Comparison of ENCODE assay signal across 20 cellular contexts in the genomic region with DNA sequence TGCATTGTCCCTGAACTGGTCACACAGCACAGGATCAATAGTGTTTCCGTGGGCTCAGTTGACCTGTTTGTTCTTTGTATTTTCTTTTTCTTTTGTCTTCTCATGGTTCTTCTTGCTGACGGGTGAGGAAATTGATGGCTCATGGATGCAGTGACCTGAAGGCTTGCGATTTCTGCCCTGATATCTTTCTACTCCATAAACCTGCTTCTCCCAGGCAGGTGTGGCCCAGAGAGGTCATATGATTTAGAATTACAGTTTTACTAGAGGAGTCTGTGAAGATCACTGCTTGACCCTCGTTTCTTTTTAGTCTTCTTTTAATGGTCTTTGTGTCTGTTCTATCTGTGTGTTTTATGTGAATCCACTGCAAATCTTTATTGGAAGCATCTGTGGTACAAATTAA.
DNase-seq lines count a peak whose midpoint lies in the region; TF ChIP-seq lines count a peak whose summit lies in the region.
"Had no signal": no experiment of that assay in that cellular context is flagged by ENCODE, and none has a peak within 500 bp of the region (broad histone marks: within the 10 kb centered on the region; RNA-seq: fewer than 3 reads in every experiment).

No MANE protein-coding gene starts in this region.

- TF ChIP-seq CTCF in transverse colon (IDR thresholded peaks at IDR 0.05): no peak

- no peak overlapping the region for H3K4me3 Mint-ChIP-seq in activated naive CD4-positive, alpha-beta T cell treated with anti-CD3 and anti-CD28 coated beads, Interleukin-2, amount 10 ng/mL, durations not matched to agents 7 days and 5 days
- peak overlapping the region; percentile 63 to 81 (median 71) for H3K4me3 Mint-ChIP-seq in immature natural killer cell

- peaks cover 30% of the 10 kb centered on the region for H3K36me3 Mint-ChIP-seq in activated naive CD4-positive, alpha-beta T cell treated with anti-CD3 and anti-CD28 coated beads, Interleukin-2, amount 10 ng/mL, durations not matched to agents 7 days and 5 days
- H3K36me3 Mint-ChIP-seq in immature natural killer cell: peaks cover 0 to 8% (median 0%) of the 10 kb centered on the region in 3 donors
- H3K36me3 Mint-ChIP-seq: naive B cell had no signal

- no peak for TF ChIP-seq POLR2A in transverse colon (IDR thresholded peaks at IDR 0.05)

- in situ Hi-C loops in transverse colon (cut with MboI; ENCODE audit: low pct_ligation_motif_present in 1 of 4, low pct_unique_long_range_greater_than_20kb in 1 of 4, low sequenced_read_pairs in 3 of 4): no loop called here

- TF ChIP-seq EP300 in transverse colon (IDR thresholded peaks at IDR 0.05; ENCODE audit: low read depth): no peak

- peaks cover 0 to 26% (median 8%) of the 10 kb centered on the region in 4 donors for H3K4me1 ChIP-seq in transverse colon
- H3K4me1 ChIP-seq: adrenal gland, body of pancreas, tibial artery had no signal

- H3K27ac Mint-ChIP-seq in activated naive CD4-positive, alpha-beta T cell treated with anti-CD3 and anti-CD28 coated beads, Interleukin-2, amount 10 ng/mL, durations not matched to agents 7 days and 5 days: peak overlapping the region; percentile 74
- H3K27ac Mint-ChIP-seq in immature natural killer cell: peak overlapping the region in 5 of 6 donors; percentile 27 to 78 (median 70)

- no peak for DNase-seq in activated naive CD4-positive, alpha-beta T cell treated with anti-CD3 and anti-CD28 coated beads, Interleukin-2, amount 10 ng/mL, durations not matched to agents 7 days and 5 days
- DNase-seq in activated naive CD4-positive, alpha-beta T cell treated with Interleukin-2 at 50 U/mL for 16 hours: no peak
- DNase-seq in immature natural killer cell (no peak), transverse colon (no peak), DMS153 treated with DMSO at 0.1 percent for 48 hours (lab: John Stamatoyannopoulos, UW; ENCODE audit: unreplicated experiment) (no peak)
- DNase-seq in stimulated activated CD4-positive, alpha-beta T cell treated with anti-CD3 and anti-CD28 coated beads, Interleukin-2, amount 100 ng/mL, for 24 hours: no peak
- DNase-seq: ACHN; adrenal gland; body of pancreas; Calu3; HCEC 1CT; hypothalamus; left lung; mesendoderm; naive B cell; NCI-H1092 treated with DMSO at 0.1 percent for 48 hours; NCI-H187 treated with DMSO at 0.1 percent for 48 hours; stimulated activated CD8-positive, alpha-beta memory T cell treated with anti-CD3 and anti-CD28 coated beads, Interleukin-4, amount 100 ng/mL, for 48 hours; tibial artery had no signal

- H3K9me3 ChIP-seq in KOPT-K1 (ENCODE audit: insufficient read depth, low read length, poor library complexity, severe bottlenecking): peaks cover 19% of the 10 kb centered on the region
- no peaks in the 10 kb centered on the region for H3K9me3 ChIP-seq in transverse colon
- H3K9me3 ChIP-seq: adrenal gland, body of pancreas had no signal

- H3K27me3 ChIP-seq in transverse colon: no peaks in the 10 kb centered on the region
- H3K27me3 ChIP-seq: adrenal gland, body of pancreas, left lung, tibial artery had no signal

- H3K27ac ChIP-seq in KOPT-K1 (ENCODE audit: low read depth, low read length, poor library complexity, severe bottlenecking) (peak overlapping the region; percentile 29), transverse colon (peak overlapping the region in 3 of 4 donors; percentile 37 to 65 (median 46))
- H3K27ac ChIP-seq: adrenal gland, body of pancreas, tibial artery had no signal

- CTCF ChIA-PET in activated naive CD4-positive, alpha-beta T cell treated with anti-CD3 and anti-CD28 coated beads, Interleukin-2, amount 10 ng/mL, durations not matched to agents 7 days and 5 days (lab: Charles Lee): no interaction called here

- no peak overlapping the region for H3K4me3 ChIP-seq in transverse colon
- H3K4me3 ChIP-seq: adrenal gland, body of pancreas, left lung, tibial artery had no signal

- peaks cover 47% of the 10 kb centered on the region for H3K4me1 Mint-ChIP-seq in activated naive CD4-positive, alpha-beta T cell treated with anti-CD3 and anti-CD28 coated beads, Interleukin-2, amount 10 ng/mL, durations not matched to agents 7 days and 5 days
- H3K4me1 Mint-ChIP-seq in immature natural killer cell: peaks cover 0 to 4% of the 10 kb centered on the region in 2 donors

- intact Hi-C loops in transverse colon (cut with DNase I; ENCODE audit: low total_unique reads): no loop called here

- peaks cover 24% of the 10 kb centered on the region for H3K9me3 Mint-ChIP-seq in activated naive CD4-positive, alpha-beta T cell treated with anti-CD3 and anti-CD28 coated beads, Interleukin-2, amount 10 ng/mL, durations not matched to agents 7 days and 5 days
- peaks cover 0 to 4% (median 0%) of the 10 kb centered on the region in 6 donors for H3K9me3 Mint-ChIP-seq in immature natural killer cell

- peaks cover 3% of the 10 kb centered on the region for H3K27me3 Mint-ChIP-seq in activated naive CD4-positive, alpha-beta T cell treated with anti-CD3 and anti-CD28 coated beads, Interleukin-2, amount 10 ng/mL, durations not matched to agents 7 days and 5 days
- H3K27me3 Mint-ChIP-seq in immature natural killer cell (ENCODE audit: low read depth in 3 of 3): peaks cover 2 to 3% (median 2%) of the 10 kb centered on the region in 3 donors
- H3K27me3 Mint-ChIP-seq: naive B cell had no signal

- 55 to 74% methylated on average over 3 to 4 of the region's 4 CpGs for WGBS in transverse colon (ENCODE audit: low coverage in 1 of 2), 2 donors

- H3K36me3 ChIP-seq in KOPT-K1 (ENCODE audit: insufficient read depth, low read length): no peaks in the 10 kb centered on the region
- H3K36me3 ChIP-seq in transverse colon: no peaks in the 10 kb centered on the region
- H3K36me3 ChIP-seq: adrenal gland, left lung, tibial artery had no signal
